Comparison of ENCODE assay signal across 1 cellular context in genomic region chr1:171595324-171595723, GRCh38.
TF ChIP-seq lines count a peak whose summit lies in the region.

No MANE protein-coding gene starts in this region.

TF ChIP-seq in IMR-90, 13 proteins besides CTCF, POLR2A, EP300 and RAD21:
- TF ChIP-seq MAFK (IDR thresholded peaks at IDR 0.05; ENCODE audit: low read depth, low read length): no peak
- no peak for TF ChIP-seq CHD1 (IDR thresholded peaks at IDR 0.05; ENCODE audit: low read depth, low read length)
- TF ChIP-seq NFE2L2 (IDR thresholded peaks at IDR 0.05; ENCODE audit: low read depth, low read length): no peak
